10 cellular contexts compared by ENCODE assay signal in genomic region chr3:189941679-189942078, GRCh38.
A peak's percentile ranks its signal among the peaks of the same experiment; 100 is the strongest.
DNase-seq lines count a peak whose midpoint lies in the region; ATAC-seq, FAIRE-seq and TF ChIP-seq lines count a peak whose summit lies in the region.
"Had no signal": no experiment of that assay in that cellular context is flagged by ENCODE, and none has a peak within 500 bp of the region (broad histone marks: within the 10 kb centered on the region; RNA-seq: fewer than 3 reads in every experiment).

No MANE protein-coding gene starts in this region.

- TF ChIP-seq POLR2A in IMR-90 (IDR thresholded peaks at IDR 0.05; ENCODE audit: low read depth, low read length), result no peak

- no peak overlapping the region for H2AFZ ChIP-seq in IMR-90 (replicated peaks; ENCODE audit: low read length, poor library complexity)

- dilution Hi-C loops in IMR-90 (cut with HindIII; ENCODE audit: low sequenced_read_pairs, unreplicated experiment), result no loop called here

- H3K9me1 ChIP-seq in IMR-90 (ENCODE audit: insufficient read depth, low read length), result no peaks in the 10 kb centered on the region

- H3K4ac ChIP-seq in IMR-90 (ENCODE audit: low read depth, low read length), result no peak overlapping the region

- no TSS peak for BruUV-seq in IMR-90 (replicated peaks; lab: Mats Ljungman, UMichigan)

- no peak overlapping the region for H4K91ac ChIP-seq in IMR-90 (ENCODE audit: insufficient read depth, low read depth, low read length)

- no peak overlapping the region for H3K18ac ChIP-seq in IMR-90 (ENCODE audit: low read depth, low read length)

- H3K9ac ChIP-seq in IMR-90 (ENCODE audit: low read depth, low read length), result no peak overlapping the region
- no peak overlapping the region for H3K9ac ChIP-seq in mucosa of rectum (ENCODE audit: low read depth in 1 of 2, low read length in 2 of 2)

- H3K23ac ChIP-seq in IMR-90 (ENCODE audit: low read depth, low read length), result no peak overlapping the region; the same call in 1 of the 2 replicates

- CTCF ChIA-PET in IMR-90 (lab: Yijun Ruan, JAX), result interaction anchor here (1.3 kb wide), 1 partner anchor 669 kb away, joined by 6 read pairs; no protein-coding TSS in a partner anchor

- TF ChIP-seq CTCF in IMR-90 (conservative IDR thresholded peaks at IDR 0.05; ENCODE audit: low read depth, low read length) (no peak), bronchial epithelial cell (IDR thresholded peaks at IDR 0.05; ENCODE audit: insufficient read depth, low read length, severe bottlenecking) (no peak)

- 0 out of 2 replicates have a peak overlapping the region, but pooled peaks have one; percentile 48 for H3K14ac ChIP-seq in IMR-90 (replicated peaks; ENCODE audit: low read depth, low read length)

- no CpG with 5 or more reads among the region's 2 CpGs for WGBS in IMR-90 (ENCODE audit: extremely low coverage in 2 of 2, insufficient read length in 1 of 2), 2 experiments

- H2BK120ac ChIP-seq in IMR-90 (ENCODE audit: low read depth, low read length), result no peak overlapping the region

- intact Hi-C loops in IMR-90 (cut with micrococcal nuclease), result no loop called here

- H3K79me1 ChIP-seq in IMR-90 (ENCODE audit: low read depth in 1 of 2, low read length in 2 of 2), result no peaks in the 10 kb centered on the region

- H3K9me3 ChIP-seq in IMR-90 (ENCODE audit: control insufficient read depth, insufficient read depth, low read length), result no peaks in the 10 kb centered on the region
- no peaks in the 10 kb centered on the region for H3K9me3 ChIP-seq in mucosa of rectum (ENCODE audit: control insufficient read depth in 2 of 2, low read length in 2 of 2)

- H3K27ac ChIP-seq in IMR-90 (ENCODE audit: insufficient read depth, low read length) (no peak overlapping the region), mucosa of rectum (ENCODE audit: low read depth in 2 of 2, low read length in 2 of 2) (peak overlapping the region; percentile 23 to 59)

- TF ChIP-seq RAD21 in IMR-90 (IDR thresholded peaks at IDR 0.05; ENCODE audit: low read length), result no peak

- H4K5ac ChIP-seq in IMR-90 (ENCODE audit: low read depth, low read length), result no peak overlapping the region

- peaks cover 14% of the 10 kb centered on the region for H3K27me3 ChIP-seq in IMR-90 (ENCODE audit: control insufficient read depth, insufficient read depth, low read length)
- H3K27me3 ChIP-seq in bronchial epithelial cell (ENCODE audit: control insufficient read depth, insufficient read depth, low read length), result no peaks in the 10 kb centered on the region
- H3K27me3 ChIP-seq in mucosa of rectum (ENCODE audit: control insufficient read depth in 2 of 2, insufficient read depth in 2 of 2, low read length in 2 of 2), result no peaks in the 10 kb centered on the region

- POLR2A ChIA-PET in IMR-90 (lab: Charles Lee; ENCODE audit: unreplicated experiment), result no interaction called here

- H2BK20ac ChIP-seq in IMR-90 (ENCODE audit: low read depth, low read length), result no peak overlapping the region

- in situ Hi-C loops in IMR-90 (cut with MboI; ENCODE audit: low sequenced_read_pairs), result loop anchor here (10.0 kb wide), 2 partner anchors 287 to 677 kb away; no protein-coding TSS in a partner anchor

- H2BK5ac ChIP-seq in IMR-90 (ENCODE audit: low read depth, low read length, poor library complexity, severe bottlenecking), result no peak overlapping the region

- H3K4me3 ChIP-seq in IMR-90 (ENCODE audit: insufficient read depth, low read depth, low read length) (no peak overlapping the region), bronchial epithelial cell (ENCODE audit: low read depth, low read length) (no peak overlapping the region), mucosa of rectum (ENCODE audit: low read length in 2 of 2) (no peak overlapping the region)

- H2AK5ac ChIP-seq in IMR-90 (ENCODE audit: low read depth, low read length), result no peak overlapping the region

- FAIRE-seq in bronchial epithelial cell (lab: Jason Lieb, UNC), result no peak

- H3K36me3 ChIP-seq in IMR-90 (ENCODE audit: control insufficient read depth, insufficient read depth, low read length) (no peaks in the 10 kb centered on the region), bronchial epithelial cell (ENCODE audit: control insufficient read depth, insufficient read depth, low read length) (no peaks in the 10 kb centered on the region), mucosa of rectum (ENCODE audit: control insufficient read depth in 2 of 2, insufficient read depth in 2 of 2, low read length in 2 of 2) (no peaks in the 10 kb centered on the region)

- no peak overlapping the region for H3K4me2 ChIP-seq in IMR-90 (ENCODE audit: low read depth, low read length)

- H3K56ac ChIP-seq in IMR-90 (ENCODE audit: extremely low read depth, insufficient read depth, low read length), result no peak overlapping the region

- H2AK9ac ChIP-seq in IMR-90 (replicated peaks; ENCODE audit: low read depth, low read length, poor library complexity), result no peak overlapping the region

- ATAC-seq in IMR-90 (ENCODE audit: low read depth), result no peak; the same call in 1 of the 2 replicates

- H2BK15ac ChIP-seq in IMR-90 (ENCODE audit: low read depth, low read length), result no peak overlapping the region

- DNase-seq in EH (ENCODE audit: low read depth) (peak; percentile 36), IMR-90 (peak; percentile 59), bronchial epithelial cell (ENCODE audit: low read depth) (peak; percentile 94), NCI-H2107 treated with DMSO at 0.1 percent for 48 hours (lab: John Stamatoyannopoulos, UW; ENCODE audit: unreplicated experiment) (no peak), NCI-H510A treated with DMSO at 0.1 percent for 48 hours (lab: John Stamatoyannopoulos, UW) (no peak)
- no peak for DNase-seq in stimulated activated naive CD4-positive, alpha-beta T cell (lab: John Stamatoyannopoulos, UW)
- DNase-seq: GF-D8, occipital lobe, T-helper 1 cell had no signal

- no peak overlapping the region for H4K8ac ChIP-seq in IMR-90 (ENCODE audit: low read depth in 2 of 2, low read length in 2 of 2)

- no peaks in the 10 kb centered on the region for H4K20me1 ChIP-seq in IMR-90 (ENCODE audit: insufficient read depth, low read length)

- peaks cover 2% of the 10 kb centered on the region; the same call in 1 of the 2 replicates for H3K4me1 ChIP-seq in IMR-90 (ENCODE audit: control insufficient read depth, insufficient read depth, low read length)
- peaks cover 3 to 20% of the 10 kb centered on the region in 2 donors for H3K4me1 ChIP-seq in mucosa of rectum (ENCODE audit: control insufficient read depth in 2 of 2, insufficient read depth in 2 of 2, low read length in 2 of 2)

TF ChIP-seq in IMR-90, 13 proteins besides CTCF, POLR2A, EP300 and RAD21:
- peak; percentile 59 for TF ChIP-seq FOS (IDR thresholded peaks at IDR 0.05; ENCODE audit: low read depth, low read length)
- no peak for TF ChIP-seq RCOR1 (IDR thresholded peaks at IDR 0.05; ENCODE audit: insufficient replicate concordance, low read length)
- no peak for TF ChIP-seq BHLHE40 (IDR thresholded peaks at IDR 0.05; ENCODE audit: low read depth, low read length)
- peak; percentile 65 for TF ChIP-seq NFE2L2 (IDR thresholded peaks at IDR 0.05; ENCODE audit: low read depth, low read length)
TF ChIP-seq in IMR-90: peak in this region for 2.

Comparison
In these comparisons a context has a peak if more than half of its experiments do, and no peak if none do; other contexts are left out.
1. DNase-seq: peak in EH (single experiment), IMR-90 (single experiment) and bronchial epithelial cell (single experiment); none in NCI-H2107 treated with DMSO at 0.1 percent for 48 hours (single experiment), stimulated activated naive CD4-positive, alpha-beta T cell (0 of 6) and NCI-H510A treated with DMSO at 0.1 percent for 48 hours (single experiment).